ENCODE assay signal across 20 cellular contexts in the genomic region with DNA sequence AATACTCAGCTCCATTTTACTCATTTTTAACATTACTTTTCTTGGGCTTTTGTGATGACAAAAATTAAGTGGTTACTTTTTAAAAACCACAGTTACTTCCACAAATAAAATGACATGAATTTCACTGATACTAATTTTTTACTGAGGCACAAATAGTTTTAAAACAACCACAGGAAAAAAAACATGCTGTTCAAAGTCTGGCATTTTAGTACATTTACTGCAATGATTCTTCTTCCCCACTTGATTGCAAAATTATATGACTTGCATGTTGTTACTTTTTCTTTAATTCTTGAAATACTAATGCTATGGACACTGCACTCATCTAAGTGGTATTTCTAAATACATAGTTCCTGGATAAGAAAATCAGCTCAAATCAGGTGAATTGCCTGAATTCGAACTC.
"Had no signal": no experiment of that assay in that cellular context is flagged by ENCODE, and none has a peak within 500 bp of the region (broad histone marks: within the 10 kb centered on the region; RNA-seq: fewer than 3 reads in every experiment).

No MANE protein-coding gene starts in this region.

- H3K36me3 ChIP-seq: ascending aorta, colonic mucosa, esophagus muscularis mucosa, left ventricle myocardium inferior, thoracic aorta, vagina had no signal

- H3K27ac Mint-ChIP-seq: activated CD8-positive, alpha-beta T cell treated with anti-CD3 and anti-CD28 coated beads, Interleukin-2, amount 10 ng/mL, durations not matched to agents 7 days and 5 days; activated naive CD4-positive, alpha-beta T cell treated with anti-CD3 and anti-CD28 coated beads, Interleukin-2, amount 50 U/mL, for 24 hours; activated T-helper 1 cell treated with anti-CD3 and anti-CD28 coated beads, Interleukin-12 subunit alpha, Interleukin-12 subunit beta, Interleukin-2, Interleukin-4 antibody, amounts not matched to agents 30 ng/mL and 10 ng/mL and 1 ng/mL, durations not matched to agents 14 hours and 24 hours and 36 hours; mesothelial cell of epicardium; naive thymus-derived CD8-positive, alpha-beta T cell; type B pancreatic cell had no signal

- H3K9me3 Mint-ChIP-seq: activated naive CD4-positive, alpha-beta T cell treated with anti-CD3 and anti-CD28 coated beads, Interleukin-2, amount 50 U/mL, for 24 hours; activated T-helper 1 cell treated with anti-CD3 and anti-CD28 coated beads, Interleukin-12 subunit alpha, Interleukin-12 subunit beta, Interleukin-2, Interleukin-4 antibody, amounts not matched to agents 30 ng/mL and 10 ng/mL and 1 ng/mL, durations not matched to agents 14 hours and 24 hours and 36 hours; central memory CD8-positive, alpha-beta T cell; mesothelial cell of epicardium; type B pancreatic cell had no signal

- H3K4me3 Mint-ChIP-seq: activated CD8-positive, alpha-beta T cell treated with anti-CD3 and anti-CD28 coated beads, Interleukin-2, amount 10 ng/mL, durations not matched to agents 7 days and 5 days; activated naive CD4-positive, alpha-beta T cell treated with anti-CD3 and anti-CD28 coated beads, Interleukin-2, amount 50 U/mL, for 24 hours; activated T-helper 1 cell treated with anti-CD3 and anti-CD28 coated beads, Interleukin-12 subunit alpha, Interleukin-12 subunit beta, Interleukin-2, Interleukin-4 antibody, amounts not matched to agents 30 ng/mL and 10 ng/mL and 1 ng/mL, durations not matched to agents 14 hours and 24 hours and 36 hours; central memory CD8-positive, alpha-beta T cell; mesothelial cell of epicardium; naive thymus-derived CD8-positive, alpha-beta T cell; type B pancreatic cell had no signal

- H3K9me3 ChIP-seq: ascending aorta, colonic mucosa, esophagus muscularis mucosa, left ventricle myocardium inferior, thoracic aorta, vagina had no signal

- H3K4me1 ChIP-seq: ascending aorta, colonic mucosa, esophagus muscularis mucosa, left ventricle myocardium inferior, vagina had no signal

- H3K4me1 Mint-ChIP-seq: activated naive CD4-positive, alpha-beta T cell treated with anti-CD3 and anti-CD28 coated beads, Interleukin-2, amount 50 U/mL, for 24 hours; central memory CD8-positive, alpha-beta T cell; naive thymus-derived CD8-positive, alpha-beta T cell had no signal

- H3K27me3 ChIP-seq: ascending aorta, colonic mucosa, esophagus muscularis mucosa, vagina had no signal

- H3K4me3 ChIP-seq: ascending aorta, colonic mucosa, esophagus muscularis mucosa, left ventricle myocardium inferior, thoracic aorta, vagina had no signal

- DNase-seq: activated CD4-positive, alpha-beta T cell treated with anti-CD3 and anti-CD28 coated beads for 1 hour; activated CD4-positive, alpha-beta T cell treated with anti-CD3 and anti-CD28 coated beads, Interleukin-2, amount 50 U/mL, for 1 hour; activated CD8-positive, alpha-beta T cell treated with anti-CD3 and anti-CD28 coated beads, Interleukin-2, amount 10 ng/mL, durations not matched to agents 7 days and 5 days; activated gamma-delta T cell; colonic mucosa; hippocampal formation; left ventricle myocardium inferior; mammary epithelial cell; naive thymus-derived CD8-positive, alpha-beta T cell; stimulated activated CD4-positive, alpha-beta T cell treated with anti-CD3 and anti-CD28 coated beads, Interleukin-4, amount 100 ng/mL, for 24 hours; stimulated activated naive CD4-positive, alpha-beta T cell treated with Interleukin-2 at 50 U/mL for 16 hours had no signal

- ATAC-seq: activated CD8-positive, alpha-beta T cell treated with anti-CD3 and anti-CD28 coated beads, Interleukin-2, amount 10 ng/mL, durations not matched to agents 7 days and 5 days; naive thymus-derived CD8-positive, alpha-beta T cell had no signal

- H3K27me3 Mint-ChIP-seq: activated naive CD4-positive, alpha-beta T cell treated with anti-CD3 and anti-CD28 coated beads, Interleukin-2, amount 50 U/mL, for 24 hours; naive thymus-derived CD8-positive, alpha-beta T cell; type B pancreatic cell had no signal

- H3K27ac ChIP-seq: ascending aorta, colonic mucosa, esophagus muscularis mucosa, left ventricle myocardium inferior, thoracic aorta, vagina had no signal

- H3K36me3 Mint-ChIP-seq: activated naive CD4-positive, alpha-beta T cell treated with anti-CD3 and anti-CD28 coated beads, Interleukin-2, amount 50 U/mL, for 24 hours; mesothelial cell of epicardium; naive thymus-derived CD8-positive, alpha-beta T cell; type B pancreatic cell had no signal
